ENCODE assay signal across 9 cellular contexts in genomic region chr10:133150226-133150625, GRCh38. TPM values are rescaled to one million over a fixed set of nuclear protein-coding genes. Genes with fewer than 3 reads are reported as not detected.
"Had no signal": no experiment of that assay in that cellular context is flagged by ENCODE, and none has a peak within 500 bp of the region (broad histone marks: within the 10 kb centered on the region; RNA-seq: fewer than 3 reads in every experiment).

No MANE protein-coding gene starts in this region.

- H2AFZ ChIP-seq: GM23248 had no signal

- H3K9ac ChIP-seq: GM23248 had no signal

- H3K27ac ChIP-seq: GM23248 had no signal

- DNase-seq: GM23248, GOT3, Kasumi-1, KG1 had no signal

- H3K4me3 Mint-ChIP-seq: IgD-negative memory B cell had no signal

- H3K4me3 ChIP-seq: GM23248 had no signal

- H3K4me1 Mint-ChIP-seq: IgD-negative memory B cell had no signal

- FAIRE-seq: H54, HepG2, HTR-8/SVneo had no signal

- H3K27ac Mint-ChIP-seq: IgD-negative memory B cell had no signal

- ATAC-seq: HCT116, HepG2 had no signal

RNA-seq across cellular contexts. Expression of gene KNDC1, which starts 9.8 kb away (rescaled TPM):
- total RNA-seq: HepG2 had no signal
